ENCODE assay signal across 12 cellular contexts in genomic region chr19:14511245-14511625, GRCh38. TPM values are rescaled to one million over a fixed set of nuclear protein-coding genes. Genes with fewer than 3 reads are reported as not detected.
DNase-seq lines count a peak whose midpoint lies in the region; ATAC-seq and TF ChIP-seq lines count a peak whose summit lies in the region.
"Had no signal": no experiment of that assay in that cellular context is flagged by ENCODE, and none has a peak within 500 bp of the region (broad histone marks: within the 10 kb centered on the region; RNA-seq: fewer than 3 reads in every experiment).

No MANE protein-coding gene starts in this region.

- BruUV-seq in MCF 10A (replicated peaks; lab: Mats Ljungman, UMichigan): no TSS peak

- DNase-seq in MCF 10A (ENCODE audit: unreplicated experiment) (no peak), breast epithelium (ENCODE audit: low spot score in 2 of 2) (no peak), lower lobe of right lung (no peak), upper lobe of right lung (no peak), tibial artery (no peak)
- DNase-seq: BE2C; endodermal cell; NCI-H2107; stimulated activated naive B cell treated with anti-CD40 and anti-IgM and Interleukin-4, amounts not matched to agents 10 μg/mL and 1 μg/mL and 100 μg/mL, for 72 hours had no signal

- H3K27me3 Mint-ChIP-seq in MCF 10A (ENCODE audit: insufficient read depth, unreplicated experiment): no peaks in the 10 kb centered on the region
- H3K27me3 Mint-ChIP-seq: stimulated activated naive B cell treated with anti-CD40 and anti-IgM and Interleukin-4, amounts not matched to agents 10 μg/mL and 1 μg/mL and 100 μg/mL, for 72 hours had no signal

- peaks cover 5% of the 10 kb centered on the region for H3K36me3 ChIP-seq in breast epithelium
- H3K36me3 ChIP-seq in lower lobe of right lung: peaks cover 31% of the 10 kb centered on the region
- peaks cover 26% of the 10 kb centered on the region for H3K36me3 ChIP-seq in upper lobe of right lung
- peaks cover 22 to 34% (median 32%) of the 10 kb centered on the region in 3 donors for H3K36me3 ChIP-seq in tibial artery

- H3K9me3 ChIP-seq in breast epithelium (no peaks in the 10 kb centered on the region), lower lobe of right lung (no peaks in the 10 kb centered on the region), upper lobe of right lung (no peaks in the 10 kb centered on the region), tibial artery (no peaks in the 10 kb centered on the region)
- H3K9me3 ChIP-seq: BE2C had no signal

- peak overlapping the region; percentile 64 for H3K4me3 Mint-ChIP-seq in MCF 10A (ENCODE audit: unreplicated experiment)
- H3K4me3 Mint-ChIP-seq: endodermal cell; stimulated activated naive B cell treated with anti-CD40 and anti-IgM and Interleukin-4, amounts not matched to agents 10 μg/mL and 1 μg/mL and 100 μg/mL, for 72 hours had no signal

- peak in 1 of 2 donors; percentile 1 for ATAC-seq in lower lobe of right lung
- ATAC-seq in upper lobe of right lung: peak; percentile 1
- no peak for ATAC-seq in GM19463 (IDR thresholded peaks at IDR 0.05; ENCODE audit: unreplicated experiment)
- ATAC-seq in GM21825 (IDR thresholded peaks at IDR 0.05; ENCODE audit: unreplicated experiment): no peak
- ATAC-seq: stimulated activated naive B cell treated with anti-CD40 and anti-IgM and Interleukin-4, amounts not matched to agents 10 μg/mL and 1 μg/mL and 100 μg/mL, for 72 hours had no signal

- H3K4me3 ChIP-seq in breast epithelium (no peak overlapping the region), lower lobe of right lung (no peak overlapping the region), upper lobe of right lung (no peak overlapping the region), tibial artery (no peak overlapping the region)

- TF ChIP-seq CTCF in MCF 10A (IDR thresholded peaks at IDR 0.05; ENCODE audit: unreplicated experiment): no peak
- TF ChIP-seq CTCF in breast epithelium (IDR thresholded peaks at IDR 0.05): no peak
- no peak for TF ChIP-seq CTCF in lower lobe of right lung (IDR thresholded peaks at IDR 0.05)
- TF ChIP-seq CTCF in upper lobe of right lung (IDR thresholded peaks at IDR 0.05): no peak
- no peak for TF ChIP-seq CTCF in tibial artery (IDR thresholded peaks at IDR 0.05)

- intact Hi-C loops in MCF 10A (cut with micrococcal nuclease): no loop called here
- intact Hi-C loops in breast epithelium (cut with DNase I; ENCODE audit: low total_unique reads): no loop called here
- intact Hi-C loops in lower lobe of right lung (cut with DNase I): no loop called here
- intact Hi-C loops in upper lobe of right lung (cut with DNase I): no loop called here
- intact Hi-C loops in tibial artery (cut with DNase I; ENCODE audit: low total_unique reads): no loop called here

- POLR2A ChIA-PET in MCF 10A (lab: Yijun Ruan, JAX): interaction anchor here (0.6 to 15.7 kb wide), 13 partner anchors 9 to 661 kb away, joined by 3 to 203 read pairs (median 3); partner anchors contain the start of gene GIPC1

- H3K9me3 Mint-ChIP-seq in MCF 10A (ENCODE audit: unreplicated experiment): no peaks in the 10 kb centered on the region
- H3K9me3 Mint-ChIP-seq: endodermal cell; stimulated activated naive B cell treated with anti-CD40 and anti-IgM and Interleukin-4, amounts not matched to agents 10 μg/mL and 1 μg/mL and 100 μg/mL, for 72 hours had no signal

- H3K27me3 ChIP-seq in breast epithelium: no peaks in the 10 kb centered on the region
- no peaks in the 10 kb centered on the region for H3K27me3 ChIP-seq in lower lobe of right lung (ENCODE audit: low read depth)
- no peaks in the 10 kb centered on the region for H3K27me3 ChIP-seq in upper lobe of right lung
- no peaks in the 10 kb centered on the region for H3K27me3 ChIP-seq in tibial artery
- H3K27me3 ChIP-seq: BE2C had no signal

- CTCF ChIA-PET in MCF 10A (lab: Yijun Ruan, JAX): interaction anchor here (0.6 to 2.6 kb wide), 6 partner anchors 9 to 77 kb away, joined by 3 to 9 read pairs (median 4); no protein-coding TSS in a partner anchor

- H3K36me3 Mint-ChIP-seq in MCF 10A (ENCODE audit: insufficient read depth, unreplicated experiment): peaks cover 34% of the 10 kb centered on the region

- H3K4me1 ChIP-seq in breast epithelium (peaks cover 7 to 10% of the 10 kb centered on the region in 2 donors), lower lobe of right lung (peaks cover 80% of the 10 kb centered on the region), upper lobe of right lung (peaks cover 44% of the 10 kb centered on the region), tibial artery (peaks cover 0 to 26% (median 18%) of the 10 kb centered on the region in 4 donors)
- H3K4me1 ChIP-seq: BE2C had no signal

- peak overlapping the region; percentile 86 for H3K27ac Mint-ChIP-seq in MCF 10A (ENCODE audit: low read depth, unreplicated experiment)
- H3K27ac Mint-ChIP-seq: endodermal cell had no signal

- no peak for TF ChIP-seq POLR2A in breast epithelium (IDR thresholded peaks at IDR 0.05)

- peaks cover 19% of the 10 kb centered on the region for H3K4me1 Mint-ChIP-seq in MCF 10A (ENCODE audit: insufficient read depth, unreplicated experiment)

- H3K27ac ChIP-seq in breast epithelium (peak overlapping the region in 1 of 2 donors; percentile 64), angular gyrus (ENCODE audit: low read depth, low read length) (peak overlapping the region; percentile 64), lower lobe of right lung (peak overlapping the region; percentile 86), upper lobe of right lung (peak overlapping the region; percentile 80), tibial artery (peak overlapping the region in 1 of 2 donors; percentile 12)

RNA-seq across cellular contexts. Expression of gene DNAJB1, which starts 7.0 kb away (rescaled TPM):
- total RNA-seq in MCF 10A (2022) (71.6 and 97.4 TPM in 2 replicates), breast epithelium (100 to 1,000 TPM in 2 of 3 donors, 10 to 100 TPM in 1; 59.0 to 166 (median 102) TPM), lower lobe of right lung (92.5 TPM), upper lobe of right lung (99.7 TPM)

RNA-seq across cellular contexts. Expression of gene GIPC1, which starts 15.3 kb away (rescaled TPM):
- total RNA-seq in MCF 10A (2022) (107 and 108 TPM in 2 replicates), breast epithelium (10 to 100 TPM; 48.8 to 79.0 (median 72.0) TPM), lower lobe of right lung (72.1 TPM), upper lobe of right lung (97.7 TPM)

RNA-seq across cellular contexts. Expression of gene TECR, which starts 18.2 kb away (rescaled TPM):
- total RNA-seq in MCF 10A (2022): 74.1 and 106 TPM in 2 replicates
- 10 to 100 TPM; 36.1 to 66.9 (median 43.4) TPM for total RNA-seq in breast epithelium
- 127 TPM for total RNA-seq in lower lobe of right lung
- 123 TPM for total RNA-seq in upper lobe of right lung

RNA-seq across cellular contexts. Expression of gene PTGER1, which starts 36.1 kb away (rescaled TPM):
- total RNA-seq in MCF 10A (2022): 0.29 and 0.42 TPM in 2 replicates
- 1 to 10 TPM in 1 of 3 donors, under 1 TPM in 1, not detected in 1; 0.48 to 1.3 TPM for total RNA-seq in breast epithelium
- 0.62 TPM for total RNA-seq in lower lobe of right lung
- total RNA-seq in upper lobe of right lung: 2.5 TPM
